In the genomic region with DNA sequence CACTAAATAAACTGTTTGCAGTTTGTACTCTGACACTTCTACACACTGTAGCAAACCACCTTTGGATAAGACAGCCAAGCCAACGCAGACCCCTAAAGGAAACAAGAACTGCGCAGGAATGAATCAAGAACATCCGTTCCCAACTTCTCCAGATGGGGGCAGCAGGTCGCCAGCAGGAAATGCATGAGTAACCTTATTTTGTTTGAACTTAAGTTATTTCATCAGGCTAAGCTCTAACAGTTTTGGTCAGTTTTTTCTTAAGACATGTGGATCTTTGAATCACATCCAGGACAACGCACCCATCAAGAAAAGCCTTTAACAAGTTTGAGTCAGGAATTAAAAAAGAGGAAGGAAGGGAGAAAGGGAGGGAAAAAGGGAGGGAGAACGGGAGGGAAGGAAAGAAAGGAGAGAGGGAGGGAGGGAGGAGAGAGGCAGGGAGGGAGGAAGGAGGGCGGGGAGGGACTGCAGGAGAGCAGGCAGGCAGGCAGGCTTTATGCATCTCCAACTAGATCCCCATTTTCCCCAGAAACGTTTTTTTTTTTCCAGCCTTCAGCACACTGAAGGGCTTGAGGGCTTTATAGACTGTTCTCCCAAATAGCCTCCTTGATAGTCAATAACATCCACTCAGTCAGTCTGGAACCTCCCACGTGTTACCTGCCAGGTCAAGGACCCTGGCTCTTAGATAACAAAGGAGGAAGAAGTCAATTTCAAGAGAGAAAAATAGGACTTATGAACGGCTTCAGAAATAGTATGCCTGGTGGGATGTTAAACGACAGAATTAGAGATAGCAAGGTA, we compare ENCODE assay signal across 8 cellular contexts. TPM values are rescaled to one million over a fixed set of nuclear protein-coding genes. Genes with fewer than 3 reads are reported as not detected.
DNase-seq lines count a peak whose midpoint lies in the region; ATAC-seq and TF ChIP-seq lines count a peak whose summit lies in the region.

No MANE protein-coding gene starts in this region.

- peak; percentile 81 for ATAC-seq in CD8-positive, alpha-beta T cell
- no peak for ATAC-seq in HG03565 (IDR thresholded peaks at IDR 0.05; ENCODE audit: unreplicated experiment)

- H3K9ac ChIP-seq in OCI-LY3 (ENCODE audit: low read length), result peak overlapping the region; percentile 43
- H3K9ac ChIP-seq in muscle layer of colon (ENCODE audit: low read length), result peak overlapping the region; percentile 58

- no peaks in the 10 kb centered on the region for H3K36me3 ChIP-seq in CD8-positive, alpha-beta T cell (ENCODE audit: insufficient read depth, low read length)
- no peaks in the 10 kb centered on the region for H3K36me3 ChIP-seq in OCI-LY3 (replicated peaks; ENCODE audit: low read depth, low read length)
- no peaks in the 10 kb centered on the region for H3K36me3 ChIP-seq in muscle layer of colon (ENCODE audit: insufficient read depth, low read length)

- peak overlapping the region; percentile 84 for H2AFZ ChIP-seq in OCI-LY3 (ENCODE audit: low read depth, low read length)

- peak overlapping the region; percentile 40 for H3K4me3 ChIP-seq in CD8-positive, alpha-beta T cell (ENCODE audit: low read depth, low read length)
- H3K4me3 ChIP-seq in OCI-LY3 (ENCODE audit: low read length) (peak overlapping the region; percentile 74), muscle layer of colon (ENCODE audit: low read depth in 1 of 2, low read length in 2 of 2) (peak overlapping the region; percentile 33 to 54)

- no peaks in the 10 kb centered on the region for H3K36me3 Mint-ChIP-seq in CD8-positive, alpha-beta T cell

- H3K27ac ChIP-seq in CD8-positive, alpha-beta T cell (ENCODE audit: low read depth, low read length), result no peak overlapping the region
- H3K27ac ChIP-seq in OCI-LY3 (ENCODE audit: low read length) (no peak overlapping the region), muscle layer of colon (ENCODE audit: low read depth, low read length) (peak overlapping the region; percentile 86)

- no peaks in the 10 kb centered on the region for H3K27me3 Mint-ChIP-seq in CD8-positive, alpha-beta T cell (ENCODE audit: low read depth)

- H3K4me1 ChIP-seq in CD8-positive, alpha-beta T cell (ENCODE audit: insufficient read depth, low read length), result peaks cover 11% of the 10 kb centered on the region
- H3K4me1 ChIP-seq in OCI-LY3 (ENCODE audit: low read length) (peaks cover 10% of the 10 kb centered on the region; the same call in 1 of the 2 replicates), muscle layer of colon (ENCODE audit: insufficient read depth, low read length) (peaks cover 19% of the 10 kb centered on the region)

- DNase-seq in CD8-positive, alpha-beta T cell, result peak; percentile 30 to 73 (median 62)
- peak; percentile 79 for DNase-seq in HT1080 (ENCODE audit: low read depth)
- peak; percentile 59 for DNase-seq in activated T-cell treated with anti-CD3 and anti-CD28 coated beads for 4 hours
- DNase-seq in erythroblast (lab: John Stamatoyannopoulos, UW), result peak; percentile 84 to 91
- peak; percentile 82 for DNase-seq in stimulated activated CD8-positive, alpha-beta memory T cell treated with anti-CD3 and anti-CD28 coated beads, Interleukin-4, amount 100 ng/mL, for 48 hours

- no peaks in the 10 kb centered on the region for H3K9me3 Mint-ChIP-seq in CD8-positive, alpha-beta T cell

- H4K20me1 ChIP-seq in OCI-LY3 (ENCODE audit: insufficient read depth, low read length), result no peaks in the 10 kb centered on the region

- peaks cover 8% of the 10 kb centered on the region for H3K4me1 Mint-ChIP-seq in CD8-positive, alpha-beta T cell (ENCODE audit: low read depth)

- TF ChIP-seq CTCF in CD8-positive, alpha-beta T cell (IDR thresholded peaks at IDR 0.05), result peak; percentile 23
- peak; percentile 67 for TF ChIP-seq CTCF in OCI-LY3 (IDR thresholded peaks at IDR 0.05; ENCODE audit: low read depth, low read length)

- no peaks in the 10 kb centered on the region for H3K9me3 ChIP-seq in CD8-positive, alpha-beta T cell (ENCODE audit: low read length)
- H3K9me3 ChIP-seq in OCI-LY3 (ENCODE audit: insufficient read depth, low read length), result no peaks in the 10 kb centered on the region
- H3K9me3 ChIP-seq in muscle layer of colon (ENCODE audit: low read length), result no peaks in the 10 kb centered on the region

- intact Hi-C loops in CD8-positive, alpha-beta T cell (cut with DNase I, micrococcal nuclease), result loop anchor here (1.0 to 10.0 kb wide), 15 partner anchors 103 to 813 kb away; a partner anchor contains a TSS

- peak overlapping the region; percentile 81 for H3K4me2 ChIP-seq in OCI-LY3 (ENCODE audit: low read length)

- no peak overlapping the region for H3K27ac Mint-ChIP-seq in CD8-positive, alpha-beta T cell

- no peak for TF ChIP-seq POLR2A in erythroblast (IDR thresholded peaks at IDR 0.05; ENCODE audit: low read length)

- no peaks in the 10 kb centered on the region for H3K79me2 ChIP-seq in OCI-LY3 (ENCODE audit: low read length)

- CTCF ChIA-PET in CD8-positive, alpha-beta T cell (lab: Charles Lee), result interaction anchor here (0.6 to 4.3 kb wide), 43 partner anchors 10 to 1014 kb away, joined by 3 to 30 read pairs (median 4); a partner anchor contains a TSS

- POLR2A ChIA-PET in CD8-positive, alpha-beta T cell (lab: Charles Lee), result no interaction called here

- no peaks in the 10 kb centered on the region for H3K27me3 ChIP-seq in CD8-positive, alpha-beta T cell (ENCODE audit: insufficient read depth, low read length)
- H3K27me3 ChIP-seq in OCI-LY3 (ENCODE audit: low read depth, low read length), result no peaks in the 10 kb centered on the region
- no peaks in the 10 kb centered on the region for H3K27me3 ChIP-seq in muscle layer of colon (ENCODE audit: control insufficient read depth in 1 of 2, insufficient read depth in 2 of 2, low read length in 2 of 2)

- H3K4me3 Mint-ChIP-seq in CD8-positive, alpha-beta T cell, result peak overlapping the region; percentile 71

RNA-seq across cellular contexts. Expression of a gene that starts 22.2 kb away (rescaled TPM):
- total RNA-seq in CD8-positive, alpha-beta T cell, result not detected
- not detected in 2 replicates for total RNA-seq in HT1080 (2014; rRNA removed; shearing (Covaris generic))
- not detected in 2 replicates for polyA plus RNA-seq in HT1080 (2015; cell fraction: cytosol; rRNA removed)
- polyA plus RNA-seq in HT1080 (2015; cell fraction: nucleus; rRNA removed), result not detected in 2 replicates
